In genomic region chr13:39036212-39036611, GRCh38 we compare ENCODE assay signal across 1 cellular context.
TF ChIP-seq lines count a peak whose summit lies in the region.

No MANE protein-coding gene starts in this region.

TF ChIP-seq in IMR-90, 13 proteins besides CTCF, POLR2A, EP300 and RAD21 (continued from another document):
- TF ChIP-seq ELK1 (IDR thresholded peaks at IDR 0.05; ENCODE audit: borderline replicate concordance, low read depth, low read length) (no peak), MAZ (IDR thresholded peaks at IDR 0.05; ENCODE audit: borderline replicate concordance, low read depth, low read length) (no peak)
